18 cellular contexts compared by ENCODE assay signal in the genomic region with DNA sequence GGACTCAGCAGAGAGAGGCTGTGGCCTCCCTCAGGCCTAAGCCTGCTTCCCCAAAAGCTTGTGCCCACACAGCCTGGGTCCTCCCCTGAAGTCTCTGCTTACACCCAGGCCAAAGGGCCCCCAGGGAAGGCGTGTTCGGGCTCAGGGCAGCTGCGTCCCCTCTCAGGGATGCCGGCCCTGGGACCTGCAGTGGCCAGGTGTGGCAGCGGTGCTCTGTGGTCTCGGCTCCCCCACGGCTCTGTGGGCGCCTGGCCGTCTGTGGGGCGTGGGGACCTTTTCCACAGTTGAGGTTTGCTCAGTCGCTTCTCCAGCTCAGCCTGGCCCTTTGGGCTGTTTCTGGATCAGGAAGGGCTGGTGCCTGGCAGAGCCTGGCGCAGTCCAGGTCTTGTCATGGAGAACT.
DNase-seq lines count a peak whose midpoint lies in the region; ATAC-seq and TF ChIP-seq lines count a peak whose summit lies in the region.
"Had no signal": no experiment of that assay in that cellular context is flagged by ENCODE, and none has a peak within 500 bp of the region (broad histone marks: within the 10 kb centered on the region; RNA-seq: fewer than 3 reads in every experiment).

No MANE protein-coding gene starts in this region.

- peaks cover 43 to 94% (median 63%) of the 10 kb centered on the region in 12 donors for H3K4me1 ChIP-seq in heart left ventricle
- peaks cover 96 to 100% of the 10 kb centered on the region in 2 experiments for H3K4me1 ChIP-seq in neutrophil (ENCODE audit: control insufficient read depth in 1 of 2, insufficient read depth in 1 of 2, low read depth in 1 of 2, low read length in 1 of 2)
- peaks cover 52 to 64% of the 10 kb centered on the region in 2 donors for H3K4me1 ChIP-seq in thyroid gland

- ATAC-seq in heart left ventricle: no peak
- ATAC-seq in Right ventricle myocardium inferior: no peak
- no peak for ATAC-seq in HG03139 (IDR thresholded peaks at IDR 0.05; ENCODE audit: unreplicated experiment)
- ATAC-seq: CD8-positive, alpha-beta T cell; HepG2 had no signal

- TF ChIP-seq CTCF in heart left ventricle (IDR thresholded peaks at IDR 0.05) (no peak), neutrophil (IDR thresholded peaks at IDR 0.05) (no peak), thyroid gland (IDR thresholded peaks at IDR 0.05) (no peak)

- H3K36me3 ChIP-seq in heart left ventricle: peaks cover 0 to 11% (median 0%) of the 10 kb centered on the region in 9 donors
- no peaks in the 10 kb centered on the region for H3K36me3 ChIP-seq in KOPT-K1 (ENCODE audit: insufficient read depth, low read length)
- H3K36me3 ChIP-seq in neutrophil: peaks cover 26% of the 10 kb centered on the region
- peaks cover 0 to 8% of the 10 kb centered on the region in 2 donors for H3K36me3 ChIP-seq in thyroid gland

- WGBS in heart left ventricle, 4 donors: 88 to 100% (median 92%) methylated on average over 6 to 12 of the region's 12 CpGs
- 93 to 98% methylated on average over 7 of the region's 12 CpGs for WGBS in thyroid gland, 2 donors

- H3K4me3 ChIP-seq in heart left ventricle: no peak overlapping the region
- H3K4me3 ChIP-seq in neutrophil (ENCODE audit: low read depth in 1 of 2, low read length in 1 of 2): no peak overlapping the region
- no peak overlapping the region for H3K4me3 ChIP-seq in thyroid gland (replicated peaks in 1 of 3)
- H3K4me3 ChIP-seq: PC-9, SJCRH30 had no signal

- intact Hi-C loops in heart left ventricle (cut with DNase I) (loop anchor here in 2 of 10 donors (2.0 to 5.0 kb wide), 2 partner anchors 35 to 69 kb away; no protein-coding TSS in a partner anchor), Right ventricle myocardium inferior (cut with DNase I) (no loop called here), thyroid gland (cut with DNase I) (no loop called here)

- H3K27me3 ChIP-seq in heart left ventricle (no peaks in the 10 kb centered on the region), neutrophil (no peaks in the 10 kb centered on the region), thyroid gland (no peaks in the 10 kb centered on the region)
- H3K27me3 ChIP-seq: SJCRH30 had no signal

- H3K9me3 ChIP-seq in heart left ventricle (peaks cover 0 to 9% (median 0%) of the 10 kb centered on the region in 12 donors), KOPT-K1 (ENCODE audit: insufficient read depth, low read length, poor library complexity, severe bottlenecking) (peaks cover 5% of the 10 kb centered on the region), neutrophil (no peaks in the 10 kb centered on the region), thyroid gland (no peaks in the 10 kb centered on the region)

- peak overlapping the region in 8 of 12 donors; percentile 73 to 94 (median 81) for H3K27ac ChIP-seq in heart left ventricle
- peak overlapping the region; percentile 39 for H3K27ac ChIP-seq in KOPT-K1 (ENCODE audit: low read depth, low read length, poor library complexity, severe bottlenecking)
- peak overlapping the region; percentile 100 for H3K27ac ChIP-seq in neutrophil
- peak overlapping the region in 2 of 3 donors; percentile 76 to 95 for H3K27ac ChIP-seq in thyroid gland
- H3K27ac ChIP-seq: 22Rv1, PC-9, SJCRH30 had no signal

- no peak for DNase-seq in heart left ventricle
- DNase-seq in Right ventricle myocardium inferior (ENCODE audit: missing footprints): no peak
- no peak for DNase-seq in thyroid gland
- DNase-seq in NCI-H2196 treated with DMSO at 0.1 percent for 48 hours (lab: John Stamatoyannopoulos, UW; ENCODE audit: unreplicated experiment): no peak
- DNase-seq in mesenteric fat pad (ENCODE audit: low spot score): no peak
- DNase-seq: CD8-positive, alpha-beta T cell; KBM-7; MV-4-11; NCI-H1436; NCI-H1930; NCI-H526; PC-9; SJCRH30 had no signal

- TF ChIP-seq POLR2A in heart left ventricle (IDR thresholded peaks at IDR 0.05) (no peak), thyroid gland (IDR thresholded peaks at IDR 0.05) (no peak)

Comparison
In these comparisons a context has a peak if more than half of its experiments do, and no peak if none do; other contexts are left out.
1. H3K27ac ChIP-seq: peak in every context shown above with its lines; median percentile 100 in neutrophil; 86 in thyroid gland; 81 in heart left ventricle; 39 in KOPT-K1.